In the genomic region with DNA sequence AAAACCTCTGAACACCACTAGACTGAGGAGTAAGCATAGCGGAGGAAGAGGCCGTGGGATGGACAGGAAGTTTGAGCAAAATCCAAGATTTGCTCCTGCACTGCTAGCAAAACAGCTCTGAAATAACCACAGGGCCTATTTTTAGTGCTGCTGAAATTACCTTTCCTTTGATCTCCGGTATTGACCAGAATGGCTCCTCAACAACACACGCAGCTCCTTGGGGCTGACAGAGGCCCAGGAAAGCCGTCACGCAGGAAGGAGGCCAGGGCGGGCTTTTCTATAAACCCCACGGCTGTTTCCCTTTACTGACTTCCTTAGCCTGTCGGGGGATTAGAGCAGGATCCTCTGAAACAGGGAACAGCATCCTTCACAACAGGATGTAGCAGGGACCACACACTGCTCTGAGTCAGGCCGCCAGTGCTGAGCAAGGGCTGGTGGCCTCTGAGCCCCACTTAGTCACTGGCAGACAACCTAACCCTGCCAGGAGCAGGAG, we compare ENCODE assay signal across 10 cellular contexts.
DNase-seq lines count a peak whose midpoint lies in the region; ATAC-seq and TF ChIP-seq lines count a peak whose summit lies in the region.
"Had no signal": no experiment of that assay in that cellular context is flagged by ENCODE, and none has a peak within 500 bp of the region (broad histone marks: within the 10 kb centered on the region; RNA-seq: fewer than 3 reads in every experiment).

No MANE protein-coding gene starts in this region.

- no peaks in the 10 kb centered on the region for H3K9me3 ChIP-seq in gastroesophageal sphincter
- no peaks in the 10 kb centered on the region for H3K9me3 ChIP-seq in suprapubic skin
- H3K9me3 ChIP-seq: A549 had no signal

- no peak overlapping the region for H3K4me3 Mint-ChIP-seq in activated CD8-positive, alpha-beta T cell treated with anti-CD3 and anti-CD28 coated beads for 36 hours

- H3K36me3 ChIP-seq in gastroesophageal sphincter (no peaks in the 10 kb centered on the region), suprapubic skin (no peaks in the 10 kb centered on the region)

- ATAC-seq in activated CD8-positive, alpha-beta T cell treated with anti-CD3 and anti-CD28 coated beads for 36 hours = peak; percentile 91
- ATAC-seq in gastroesophageal sphincter = no peak
- ATAC-seq: A549 had no signal

- TF ChIP-seq POLR2A in gastroesophageal sphincter (IDR thresholded peaks at IDR 0.05) (no peak), suprapubic skin (IDR thresholded peaks at IDR 0.05) (no peak)

- TF ChIP-seq CTCF in activated CD8-positive, alpha-beta T cell treated with anti-CD3 and anti-CD28 coated beads for 36 hours (IDR thresholded peaks at IDR 0.05) = no peak
- no peak for TF ChIP-seq CTCF in gastroesophageal sphincter (IDR thresholded peaks at IDR 0.05)
- TF ChIP-seq CTCF in suprapubic skin (IDR thresholded peaks at IDR 0.05) = no peak

- peak overlapping the region in 3 of 4 donors; percentile 61 to 66 (median 63) for H3K27ac ChIP-seq in gastroesophageal sphincter
- no peak overlapping the region for H3K27ac ChIP-seq in suprapubic skin
- H3K27ac ChIP-seq: A549 had no signal

- H3K4me3 ChIP-seq in gastroesophageal sphincter = no peak overlapping the region
- no peak overlapping the region for H3K4me3 ChIP-seq in suprapubic skin
- H3K4me3 ChIP-seq: A549 had no signal

- peak overlapping the region; percentile 78 for H3K27ac Mint-ChIP-seq in activated CD8-positive, alpha-beta T cell treated with anti-CD3 and anti-CD28 coated beads for 36 hours

- TF ChIP-seq EP300 in gastroesophageal sphincter (IDR thresholded peaks at IDR 0.05) = no peak
- TF ChIP-seq EP300 in suprapubic skin (IDR thresholded peaks at IDR 0.05) = no peak

- no peaks in the 10 kb centered on the region for H3K27me3 Mint-ChIP-seq in activated CD8-positive, alpha-beta T cell treated with anti-CD3 and anti-CD28 coated beads for 36 hours

- DNase-seq in activated CD4-positive, alpha-beta T cell treated with anti-CD3 and anti-CD28 coated beads for 1 hour = peak; percentile 11
- no peak for DNase-seq in activated CD4-positive, alpha-beta T cell treated with anti-CD3 and anti-CD28 coated beads, Interleukin-2, amount 50 U/mL, for 1 hour
- peak; percentile 76 for DNase-seq in activated CD8-positive, alpha-beta T cell treated with anti-CD3 and anti-CD28 coated beads for 36 hours
- DNase-seq in stimulated activated naive CD4-positive, alpha-beta T cell treated with Interleukin-2 at 50 U/mL for 16 hours (lab: John Stamatoyannopoulos, UW) = peak; percentile 13
- DNase-seq in GM19238 (ENCODE audit: insufficient read length, low spot score) (no peak), suprapubic skin (ENCODE audit: low spot score in 2 of 2) (no peak), RKO (ENCODE audit: low spot score) (no peak)
- DNase-seq: NCI-H1417 treated with DMSO at 0.1 percent for 48 hours had no signal

- peaks cover 44% of the 10 kb centered on the region for H3K4me1 Mint-ChIP-seq in activated CD8-positive, alpha-beta T cell treated with anti-CD3 and anti-CD28 coated beads for 36 hours (ENCODE audit: low read depth)

- POLR2A ChIA-PET in activated CD8-positive, alpha-beta T cell treated with anti-CD3 and anti-CD28 coated beads for 36 hours (lab: Charles Lee) = interaction anchor here (0.9 to 1.0 kb wide), 2 partner anchors 127 to 131 kb away, joined by 3 read pairs; no protein-coding TSS in a partner anchor

- 46 to 51% methylated on average over 2 to 5 of the region's 10 CpGs for WGBS in gastroesophageal sphincter (ENCODE audit: low coverage in 1 of 2), 2 donors
- 89% methylated on average over 9 of the region's 10 CpGs for WGBS in suprapubic skin

- H3K27me3 ChIP-seq in gastroesophageal sphincter (no peaks in the 10 kb centered on the region), suprapubic skin (no peaks in the 10 kb centered on the region)

- H3K4me1 ChIP-seq in gastroesophageal sphincter (peaks cover 3 to 42% (median 18%) of the 10 kb centered on the region in 3 donors), suprapubic skin (peaks cover 24% of the 10 kb centered on the region)

- intact Hi-C loops in activated CD8-positive, alpha-beta T cell treated with anti-CD3 and anti-CD28 coated beads for 36 hours (cut with micrococcal nuclease) = loop anchor here (5.0 kb wide), 1 partner anchor 46 kb away; no protein-coding TSS in a partner anchor

- H3K36me3 Mint-ChIP-seq in activated CD8-positive, alpha-beta T cell treated with anti-CD3 and anti-CD28 coated beads for 36 hours (ENCODE audit: low read depth) = no peaks in the 10 kb centered on the region

- peaks cover 1% of the 10 kb centered on the region for H3K9me3 Mint-ChIP-seq in activated CD8-positive, alpha-beta T cell treated with anti-CD3 and anti-CD28 coated beads for 36 hours

- CTCF ChIA-PET in activated CD8-positive, alpha-beta T cell treated with anti-CD3 and anti-CD28 coated beads for 36 hours (lab: Charles Lee) = interaction anchor here (1.9 kb wide), 1 partner anchor 9 kb away, joined by 4 read pairs; no protein-coding TSS in a partner anchor

Comparison
In these comparisons a context has a peak if more than half of its experiments do, and no peak if none do; other contexts are left out.
1. DNase-seq: peak in activated CD4-positive, alpha-beta T cell treated with anti-CD3 and anti-CD28 coated beads for 1 hour (single experiment), activated CD8-positive, alpha-beta T cell treated with anti-CD3 and anti-CD28 coated beads for 36 hours (single experiment) and stimulated activated naive CD4-positive, alpha-beta T cell treated with Interleukin-2 at 50 U/mL for 16 hours (single experiment); none in activated CD4-positive, alpha-beta T cell treated with anti-CD3 and anti-CD28 coated beads, Interleukin-2, amount 50 U/mL, for 1 hour (single experiment), GM19238 (single experiment), suprapubic skin (0 of 2) and RKO (single experiment).